8 cellular contexts compared by ENCODE assay signal in genomic region chr6:133916650-133917151, GRCh38. TPM values are rescaled to one million over a fixed set of nuclear protein-coding genes. Genes with fewer than 3 reads are reported as not detected.
DNase-seq lines count a peak whose midpoint lies in the region; ATAC-seq and TF ChIP-seq lines count a peak whose summit lies in the region.

No MANE protein-coding gene starts in this region.

- no peak for TF ChIP-seq POLR2A in prostate gland (IDR thresholded peaks at IDR 0.05)

- no peaks in the 10 kb centered on the region for H3K9me3 Mint-ChIP-seq in activated naive CD4-positive, alpha-beta T cell treated with anti-CD3 and anti-CD28 coated beads, Interleukin-2, amount 50 U/mL, for 72 hours

- DNase-seq in GM06990 (ENCODE audit: extremely low read depth, insufficient read length) = peak; percentile 31
- peak; percentile 59 for DNase-seq in NCI-H1092 (lab: John Stamatoyannopoulos, UW)
- DNase-seq in activated naive CD4-positive, alpha-beta T cell treated with anti-CD3 and anti-CD28 coated beads, Interleukin-2, amount 50 U/mL, for 72 hours (ENCODE audit: low spot score in 2 of 2) = peak; percentile 65 to 84
- DNase-seq in cardiac muscle cell (ENCODE audit: low read depth in 1 of 2, low spot score in 1 of 2) = peak; percentile 91 to 95
- DNase-seq in prostate gland (ENCODE audit: low spot score) = peak; percentile 80
- peak; percentile 90 to 96 for DNase-seq in aorta

- no peak overlapping the region for H3K27ac ChIP-seq in cardiac muscle cell
- no peak overlapping the region for H3K27ac ChIP-seq in prostate gland
- H3K27ac ChIP-seq in aorta (ENCODE audit: low read depth in 1 of 2, low read length in 2 of 2) = no peak overlapping the region

- no peaks in the 10 kb centered on the region for H3K36me3 ChIP-seq in GM06990 (ENCODE audit: control insufficient read depth, insufficient read depth, low read length)
- no peaks in the 10 kb centered on the region for H3K36me3 ChIP-seq in cardiac muscle cell
- no peaks in the 10 kb centered on the region for H3K36me3 ChIP-seq in prostate gland
- no peaks in the 10 kb centered on the region for H3K36me3 ChIP-seq in aorta (ENCODE audit: control insufficient read depth in 1 of 2, insufficient read depth in 2 of 2, low read length in 1 of 2)

- H3K4me3 ChIP-seq in GM06990 (replicated peaks; ENCODE audit: low read depth, low read length) (no peak overlapping the region), cardiac muscle cell (no peak overlapping the region), prostate gland (no peak overlapping the region), aorta (ENCODE audit: low read length in 2 of 2) (no peak overlapping the region)

- H3K27me3 ChIP-seq in GM06990 (replicated peaks; ENCODE audit: control insufficient read depth, insufficient read depth, low read length) (no peaks in the 10 kb centered on the region), cardiac muscle cell (peaks cover 3% of the 10 kb centered on the region), prostate gland (replicated peaks; ENCODE audit: insufficient read depth) (no peaks in the 10 kb centered on the region), aorta (ENCODE audit: control insufficient read depth in 1 of 2, insufficient read depth in 2 of 2, low read length in 1 of 2) (no peaks in the 10 kb centered on the region)

- no peaks in the 10 kb centered on the region for H3K36me3 Mint-ChIP-seq in activated naive CD4-positive, alpha-beta T cell treated with anti-CD3 and anti-CD28 coated beads, Interleukin-2, amount 50 U/mL, for 72 hours

- TF ChIP-seq CTCF in GM06990 (IDR thresholded peaks at IDR 0.05; ENCODE audit: insufficient read depth, low read length, poor library complexity, severe bottlenecking) (peak; percentile 92), cardiac muscle cell (IDR thresholded peaks at IDR 0.05; ENCODE audit: low read depth, low read length) (peak; percentile 96), prostate gland (IDR thresholded peaks at IDR 0.05) (peak; percentile 26 to 79 (median 72))

- H3K9me3 ChIP-seq in cardiac muscle cell (ENCODE audit: low read depth) (no peaks in the 10 kb centered on the region), prostate gland (no peaks in the 10 kb centered on the region), aorta (ENCODE audit: control insufficient read depth, low read length) (no peaks in the 10 kb centered on the region)

- H3K27ac Mint-ChIP-seq in activated naive CD4-positive, alpha-beta T cell treated with anti-CD3 and anti-CD28 coated beads, Interleukin-2, amount 50 U/mL, for 72 hours = no peak overlapping the region

- no peaks in the 10 kb centered on the region for H3K4me1 ChIP-seq in cardiac muscle cell (ENCODE audit: low read depth)
- no peaks in the 10 kb centered on the region for H3K4me1 ChIP-seq in prostate gland (replicated peaks)
- peaks cover 0 to 3% of the 10 kb centered on the region in 2 donors for H3K4me1 ChIP-seq in aorta (ENCODE audit: control insufficient read depth in 1 of 2, insufficient read depth in 2 of 2, low read length in 2 of 2)

- WGBS in prostate gland = 5% methylated on average over 8 of the region's 8 CpGs
- WGBS in aorta, 2 donors = 23 to 28% methylated on average over 8 of the region's 8 CpGs

- ATAC-seq in HG02571 (IDR thresholded peaks at IDR 0.05; ENCODE audit: unreplicated experiment) = peak; percentile 74
- peak; percentile 88 for ATAC-seq in SK-N-SH treated with all-trans-retinoic acid at 6 μM for 48 hours
- ATAC-seq in activated naive CD4-positive, alpha-beta T cell treated with anti-CD3 and anti-CD28 coated beads, Interleukin-2, amount 50 U/mL, for 72 hours = peak; percentile 61 to 82
- ATAC-seq in aorta (ENCODE audit: low FRiP score) = peak; percentile 86

- intact Hi-C loops in prostate gland (cut with DNase I) = loop anchor here (2.0 to 5.0 kb wide), 3 partner anchors 26 to 79 kb away; no protein-coding TSS in a partner anchor
- intact Hi-C loops in aorta (cut with DNase I) = loop anchor here (1.0 to 10.0 kb wide), 3 partner anchors 82 to 348 kb away; no protein-coding TSS in a partner anchor

TF ChIP-seq in SK-N-SH treated with all-trans-retinoic acid at 6 μM for 48 hours, 23 proteins besides CTCF, POLR2A, EP300 and RAD21:
- TF ChIP-seq ISL1 (CRISPR knock-in tag; IDR thresholded peaks at IDR 0.05) (no peak), SNAI2 (CRISPR knock-in tag; IDR thresholded peaks at IDR 0.05) (no peak), ARNTL (CRISPR knock-in tag; IDR thresholded peaks at IDR 0.05; ENCODE audit: borderline replicate concordance, low read depth) (no peak), GLIS3 (CRISPR knock-in tag; IDR thresholded peaks at IDR 0.05) (no peak), ZFP3 (CRISPR knock-in tag; IDR thresholded peaks at IDR 0.05) (no peak), ZNF8 (CRISPR knock-in tag; IDR thresholded peaks at IDR 0.05) (no peak), BACH2 (CRISPR knock-in tag; IDR thresholded peaks at IDR 0.05; ENCODE audit: borderline replicate concordance) (no peak), PPARA (CRISPR knock-in tag; IDR thresholded peaks at IDR 0.05; ENCODE audit: borderline replicate concordance) (no peak), RARB (CRISPR knock-in tag; IDR thresholded peaks at IDR 0.05) (no peak), TSHZ2 (CRISPR knock-in tag; IDR thresholded peaks at IDR 0.05) (no peak), CREB5 (CRISPR knock-in tag; IDR thresholded peaks at IDR 0.05; ENCODE audit: low read depth) (no peak), ZNF70 (CRISPR knock-in tag; IDR thresholded peaks at IDR 0.05) (no peak), ZNF565 (CRISPR knock-in tag; conservative IDR thresholded peaks at IDR 0.05; ENCODE audit: low read depth) (no peak)

RNA-seq across cellular contexts. Expression of gene TCF21, which starts 27.8 kb away (rescaled TPM):
- not detected for total RNA-seq in activated naive CD4-positive, alpha-beta T cell treated with anti-CD3 and anti-CD28 coated beads, Interleukin-2, amount 50 U/mL, for 72 hours
- total RNA-seq in cardiac muscle cell = 3.7 and 4.9 TPM in 2 replicates
- polyA plus RNA-seq in cardiac muscle cell = 1.8 and 4.0 TPM in 2 replicates
- 1 to 10 TPM; 4.9 to 9.7 TPM for total RNA-seq in prostate gland
- under 1 TPM; 0.29 to 0.63 TPM for total RNA-seq in aorta
- polyA plus RNA-seq in aorta = under 1 TPM; 0.36 to 0.63 TPM

RNA-seq across cellular contexts. Expression of gene TBPL1, which starts 36.3 kb away (rescaled TPM):
- 10 to 100 TPM; 11.9 to 24.4 TPM for total RNA-seq in activated naive CD4-positive, alpha-beta T cell treated with anti-CD3 and anti-CD28 coated beads, Interleukin-2, amount 50 U/mL, for 72 hours
- 11.5 and 14.7 TPM in 2 replicates for total RNA-seq in cardiac muscle cell
- polyA plus RNA-seq in cardiac muscle cell = 32.1 and 43.8 TPM in 2 replicates
- 10 to 100 TPM; 27.7 to 30.8 TPM for total RNA-seq in prostate gland
- 10 to 100 TPM; 21.3 to 21.7 TPM for total RNA-seq in aorta
- polyA plus RNA-seq in aorta = 10 to 100 TPM; 20.1 to 28.5 TPM

Comparison
In these comparisons a context has a peak if more than half of its experiments do, and no peak if none do; other contexts are left out.
1. DNase-seq: peak in every context shown above with its lines; median percentile 93 in cardiac muscle cell; 93 in aorta; 80 in prostate gland; 74 in activated naive CD4-positive, alpha-beta T cell treated with anti-CD3 and anti-CD28 coated beads, Interleukin-2, amount 50 U/mL, for 72 hours; 59 in NCI-H1092; 31 in GM06990.